ENCODE assay signal across 11 cellular contexts in the genomic region with DNA sequence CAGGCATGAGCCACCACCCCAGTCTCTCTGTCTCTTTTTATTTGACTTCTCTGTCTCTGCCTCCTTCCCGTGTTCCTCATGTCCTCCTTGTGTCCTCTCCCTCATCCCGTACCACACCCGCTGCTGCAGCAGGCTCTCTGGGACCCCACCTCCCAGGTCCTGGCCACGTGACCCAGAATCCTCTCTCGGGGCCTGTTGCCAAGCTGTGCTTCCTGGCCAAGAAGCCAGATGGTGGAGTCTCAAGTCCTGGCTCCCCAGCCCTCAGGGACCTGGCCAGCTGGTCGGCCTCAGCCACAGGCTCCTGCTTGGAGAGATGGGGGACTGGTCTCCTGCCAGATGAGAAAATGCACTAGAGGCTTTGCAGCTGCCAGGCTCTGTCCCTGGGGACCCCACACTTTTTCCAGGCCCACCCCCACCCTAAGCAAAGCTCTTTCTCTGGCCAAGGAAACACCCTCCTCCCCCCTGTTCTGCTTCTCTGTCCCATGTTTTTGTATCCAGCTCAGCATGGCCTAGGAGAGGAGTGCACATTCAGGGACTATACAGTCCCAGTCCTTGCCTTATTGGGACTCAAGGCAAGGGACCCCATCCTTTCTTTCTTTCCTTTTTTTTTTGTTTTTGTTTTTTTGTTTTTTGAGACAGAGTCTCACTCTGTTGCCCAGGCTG. TPM values are rescaled to one million over a fixed set of nuclear protein-coding genes. Genes with fewer than 3 reads are reported as not detected.
DNase-seq lines count a peak whose midpoint lies in the region; ATAC-seq, FAIRE-seq and TF ChIP-seq lines count a peak whose summit lies in the region.
"Had no signal": no experiment of that assay in that cellular context is flagged by ENCODE, and none has a peak within 500 bp of the region (broad histone marks: within the 10 kb centered on the region; RNA-seq: fewer than 3 reads in every experiment).

No MANE protein-coding gene starts in this region.

- peaks cover 5% of the 10 kb centered on the region for H3K9me3 Mint-ChIP-seq in HFFc6
- H3K9me3 Mint-ChIP-seq: type B pancreatic cell had no signal

- H3K9me3 ChIP-seq in IMR-90 (ENCODE audit: control insufficient read depth, insufficient read depth, low read length) (peaks cover 4% of the 10 kb centered on the region), HepG2 (ENCODE audit: low read length) (no peaks in the 10 kb centered on the region)

- H3K4me1 ChIP-seq in IMR-90 (ENCODE audit: control insufficient read depth, insufficient read depth, low read length) (peaks cover 4% of the 10 kb centered on the region; the same call in 1 of the 2 replicates), HepG2 (ENCODE audit: insufficient read depth, low read length) (peaks cover 4% of the 10 kb centered on the region; the same call in 1 of the 2 replicates)

- dilution Hi-C loops in IMR-90 (cut with HindIII; ENCODE audit: low sequenced_read_pairs, unreplicated experiment), result no loop called here

- H3K27me3 Mint-ChIP-seq in HFFc6 (ENCODE audit: insufficient read depth), result peaks cover 11% of the 10 kb centered on the region

- no peak for TF ChIP-seq POLR2A in IMR-90 (IDR thresholded peaks at IDR 0.05; ENCODE audit: low read depth, low read length)
- TF ChIP-seq POLR2A in HepG2 (IDR thresholded peaks at IDR 0.05; ENCODE audit: insufficient read depth in 1 of 2, low read depth in 2 of 2, low read length in 2 of 2), result no peak

- CTCF ChIA-PET in IMR-90 (lab: Yijun Ruan, JAX) (no interaction called here), RWPE1 (lab: Yijun Ruan, JAX) (interaction anchor here (1.1 to 1.6 kb wide), 2 partner anchors 77 to 92 kb away, joined by 4 read pairs; no protein-coding TSS in a partner anchor), HepG2 (lab: Yijun Ruan, JAX; ENCODE audit: low intra/inter-chr PET ratio, low total read pairs) (interaction anchor here (0.6 to 1.9 kb wide), 2 partner anchors 92 kb away, joined by 3 to 29 read pairs; no protein-coding TSS in a partner anchor)

- H3K14ac ChIP-seq in IMR-90 (replicated peaks; ENCODE audit: low read depth, low read length), result no peak overlapping the region

- no peak overlapping the region for H4K91ac ChIP-seq in IMR-90 (ENCODE audit: insufficient read depth, low read depth, low read length)

- no peak overlapping the region for H3K9ac ChIP-seq in IMR-90 (ENCODE audit: low read depth, low read length)
- no peak overlapping the region for H3K9ac ChIP-seq in HepG2 (ENCODE audit: insufficient read depth, low read depth, low read length)

- no peak overlapping the region for H2BK5ac ChIP-seq in IMR-90 (ENCODE audit: low read depth, low read length, poor library complexity, severe bottlenecking)

- no peak for TF ChIP-seq CTCF in IMR-90 (conservative IDR thresholded peaks at IDR 0.05; ENCODE audit: low read depth, low read length)
- TF ChIP-seq CTCF in RWPE1 (conservative IDR thresholded peaks at IDR 0.05; ENCODE audit: low read depth), result no peak
- TF ChIP-seq CTCF in HepG2 (CRISPR knock-in tag; IDR thresholded peaks at IDR 0.05), result no peak
- TF ChIP-seq CTCF in HFFc6 (IDR thresholded peaks at IDR 0.05), result no peak

- no peak overlapping the region for H3K23ac ChIP-seq in IMR-90 (ENCODE audit: low read depth, low read length)

- H2BK120ac ChIP-seq in IMR-90 (ENCODE audit: low read depth, low read length), result no peak overlapping the region

- H3K56ac ChIP-seq in IMR-90 (ENCODE audit: extremely low read depth, insufficient read depth, low read length), result no peak overlapping the region

- no peaks in the 10 kb centered on the region for H4K20me1 ChIP-seq in IMR-90 (ENCODE audit: insufficient read depth, low read length)
- H4K20me1 ChIP-seq in HepG2 (ENCODE audit: insufficient read depth, low read length), result no peaks in the 10 kb centered on the region

- no peak overlapping the region for H3K4me3 Mint-ChIP-seq in HFFc6
- H3K4me3 Mint-ChIP-seq: type B pancreatic cell had no signal

- peak overlapping the region; percentile 72 for H2AK9ac ChIP-seq in IMR-90 (replicated peaks; ENCODE audit: low read depth, low read length, poor library complexity)

- H3K9me1 ChIP-seq in IMR-90 (ENCODE audit: insufficient read depth, low read length), result no peaks in the 10 kb centered on the region

- peaks cover 4% of the 10 kb centered on the region; the same call in 1 of the 2 replicates for H3K4me1 Mint-ChIP-seq in HFFc6 (ENCODE audit: low read depth)

- no peak overlapping the region for H3K4ac ChIP-seq in IMR-90 (ENCODE audit: low read depth, low read length)

- H3K4me2 ChIP-seq in IMR-90 (ENCODE audit: low read depth, low read length), result peak overlapping the region; percentile 32; the same call in 1 of the 2 replicates
- H3K4me2 ChIP-seq in HepG2 (ENCODE audit: low read depth, low read length), result no peak overlapping the region

- DNase-seq in IMR-90, result peak; percentile 60
- DNase-seq in RWPE1 (ENCODE audit: low spot score), result no peak
- peak; percentile 59 for DNase-seq in left cardiac atrium
- DNase-seq in substantia nigra (lab: John Stamatoyannopoulos, UW), result peak in 28 of 49 donors; percentile 3 to 93 (median 28)
- no peak for DNase-seq in HepG2 (ENCODE audit: low spot score)
- no peak for DNase-seq in HFFc6
- no peak for DNase-seq in NK-92 (lab: John Stamatoyannopoulos, UW; ENCODE audit: unreplicated experiment)
- DNase-seq: GOT3 had no signal

- no peak overlapping the region; the same call in 1 of the 2 replicates for H3K18ac ChIP-seq in IMR-90 (ENCODE audit: low read depth, low read length)

- FAIRE-seq in HepG2 (lab: Jason Lieb, UNC), result no peak

- H3K27me3 ChIP-seq in IMR-90 (ENCODE audit: control insufficient read depth, insufficient read depth, low read length), result peaks cover 11% of the 10 kb centered on the region; the same call in 1 of the 2 replicates
- H3K27me3 ChIP-seq in HepG2 (ENCODE audit: control insufficient read depth in 1 of 2, insufficient read depth in 2 of 2, low read length in 2 of 2), result peaks cover 1 to 3% of the 10 kb centered on the region in 2 experiments; a peak in 3 of 5 replicates

- H3K27ac Mint-ChIP-seq in HFFc6, result no peak overlapping the region
- H3K27ac Mint-ChIP-seq: activated T-helper 2 cell treated with anti-CD3 and anti-CD28 coated beads, Interferon-gamma antibody, Interleukin-2, Interleukin-4, amounts not matched to agents 10 μg/mL and 5 μg/mL and 100 μg/mL, durations not matched to agents 14 hours and 24 hours and 36 hours; type B pancreatic cell had no signal

- no peak overlapping the region for H2BK15ac ChIP-seq in IMR-90 (ENCODE audit: low read depth, low read length)

- H4K8ac ChIP-seq in IMR-90 (ENCODE audit: low read depth in 2 of 2, low read length in 2 of 2), result no peak overlapping the region

- H4K5ac ChIP-seq in IMR-90 (ENCODE audit: low read depth, low read length), result no peak overlapping the region

- H3K79me1 ChIP-seq in IMR-90 (ENCODE audit: low read depth in 1 of 2, low read length in 2 of 2), result no peaks in the 10 kb centered on the region

- H3K4me3 ChIP-seq in IMR-90 (ENCODE audit: insufficient read depth, low read depth, low read length) (no peak overlapping the region), HepG2 (replicated peaks in 1 of 3; ENCODE audit: insufficient read depth in 1 of 3, low read depth in 2 of 3, low read length in 3 of 3) (no peak overlapping the region)

- BruUV-seq in IMR-90 (replicated peaks; lab: Mats Ljungman, UMichigan), result no TSS peak
- no TSS peak for BruUV-seq in HepG2 (replicated peaks; lab: Mats Ljungman, UMichigan)

- TF ChIP-seq RAD21 in IMR-90 (IDR thresholded peaks at IDR 0.05; ENCODE audit: low read length) (no peak), HepG2 (CRISPR knock-in tag; IDR thresholded peaks at IDR 0.05) (no peak)

- H2AFZ ChIP-seq in IMR-90 (replicated peaks; ENCODE audit: low read length, poor library complexity), result peak overlapping the region; percentile 63
- H2AFZ ChIP-seq in HepG2 (ENCODE audit: low read length), result no peak overlapping the region

- in situ Hi-C loops in IMR-90 (cut with MboI; ENCODE audit: low sequenced_read_pairs), result no loop called here
- in situ Hi-C loops in HepG2 (cut with HindIII; ENCODE audit: extremely low pct_ligation_motif_present, low pct_unique_long_range_greater_than_20kb), result no loop called here

- WGBS in IMR-90 (ENCODE audit: extremely low coverage in 2 of 2, insufficient read length in 1 of 2), 2 experiments, result 5% methylated on average over 3 of the region's 6 CpGs; no CpG with 5 or more reads in 1 of the 2 experiments
- WGBS in HepG2 (ENCODE audit: low lambda C conversion rate), result 30% methylated on average over 6 of the region's 6 CpGs

- no peaks in the 10 kb centered on the region for H3K36me3 ChIP-seq in IMR-90 (ENCODE audit: control insufficient read depth, insufficient read depth, low read length)
- no peaks in the 10 kb centered on the region for H3K36me3 ChIP-seq in HepG2 (replicated peaks in 1 of 2; ENCODE audit: control insufficient read depth in 1 of 2, insufficient read depth in 2 of 2, low read length in 2 of 2)

- POLR2A ChIA-PET in IMR-90 (lab: Charles Lee; ENCODE audit: unreplicated experiment), result no interaction called here
- POLR2A ChIA-PET in RWPE1 (lab: Yijun Ruan, JAX; ENCODE audit: low non-redundant PET), result no interaction called here
- POLR2A ChIA-PET in HepG2 (lab: Yijun Ruan, JAX), result no interaction called here

- no peak overlapping the region for H2AK5ac ChIP-seq in IMR-90 (ENCODE audit: low read depth, low read length)

- no peaks in the 10 kb centered on the region for H3K36me3 Mint-ChIP-seq in HFFc6 (ENCODE audit: low read depth)
- H3K36me3 Mint-ChIP-seq: type B pancreatic cell had no signal

- H3K79me2 ChIP-seq in HepG2 (ENCODE audit: insufficient read depth, low read length), result no peaks in the 10 kb centered on the region

- peak overlapping the region; percentile 32; the same call in 1 of the 2 replicates for H3K27ac ChIP-seq in IMR-90 (ENCODE audit: insufficient read depth, low read length)
- peak overlapping the region; percentile 46 for H3K27ac ChIP-seq in RWPE1
- no peak overlapping the region for H3K27ac ChIP-seq in substantia nigra (ENCODE audit: low read depth, low read length, poor library complexity, severe bottlenecking)
- H3K27ac ChIP-seq in HepG2 (ENCODE audit: extremely low read length, insufficient read depth, low read length), result no peak overlapping the region

- H2BK20ac ChIP-seq in IMR-90 (ENCODE audit: low read depth, low read length), result no peak overlapping the region

- intact Hi-C loops in IMR-90 (cut with micrococcal nuclease), result no loop called here
- intact Hi-C loops in left cardiac atrium (cut with DNase I), result no loop called here
- intact Hi-C loops in HepG2 (cut with micrococcal nuclease; ENCODE audit: unreplicated experiment), result loop anchor here (10.0 kb wide), 1 partner anchor 92 kb away; no protein-coding TSS in a partner anchor

- TF ChIP-seq EP300 in HepG2 (IDR thresholded peaks at IDR 0.05; ENCODE audit: low read depth in 2 of 2, low read length in 2 of 2) (no peak), HepG2 (CRISPR knock-in tag; IDR thresholded peaks at IDR 0.05; ENCODE audit: borderline replicate concordance) (no peak)

- peak; percentile 75 for ATAC-seq in IMR-90 (ENCODE audit: low read depth)
- ATAC-seq in left cardiac atrium, result peak; percentile 86
- no peak for ATAC-seq in HG03025 (IDR thresholded peaks at IDR 0.05; ENCODE audit: low FRiP score, unreplicated experiment)
- ATAC-seq in HepG2, result no peak

RNA-seq across cellular contexts. Expression of a gene that starts 34.3 kb away (rescaled TPM):
- total RNA-seq in IMR-90 (2012; rRNA removed) (15.6 and 16.1 TPM in 2 replicates), left cardiac atrium (10 to 100 TPM; 23.5 to 24.4 TPM), HepG2 (2016; rRNA removed; fragmentation: Illumina TruSeq; extraction: Trizol) (13.8 and 16.2 TPM in 2 replicates)
- polyA plus RNA-seq in IMR-90 (2012; rRNA removed) (94.0 and 108 TPM in 2 replicates), HepG2 (2011; rRNA removed) (17.4 and 20.6 TPM in 2 replicates)
- 70.5 and 114 TPM in 2 replicates for polyA plus RNA-seq in IMR-90 (2012; cell fraction: cytosol; rRNA removed)
- polyA plus RNA-seq in IMR-90 (2012; cell fraction: nucleus; rRNA removed; ENCODE audit: low replicate concordance), result 124 and 239 TPM in 2 replicates
- 5.3 and 5.6 TPM in 2 replicates for total RNA-seq in HepG2 (2016; cell fraction: cytosol; rRNA removed; fragmentation: Illumina TruSeq; extraction: Trizol; ENCODE audit: low read depth)
- total RNA-seq in HepG2 (2016; cell fraction: insoluble cytoplasmic fraction; rRNA removed; fragmentation: Illumina TruSeq; extraction: Trizol), result 13.0 and 17.7 TPM in 2 replicates
- total RNA-seq in HepG2 (2016; cell fraction: membrane; rRNA removed; fragmentation: Illumina TruSeq; extraction: Trizol), result 7.8 and 10.7 TPM in 2 replicates
- 13.0 and 13.3 TPM in 2 replicates for total RNA-seq in HepG2 (2016; cell fraction: nucleus; rRNA removed; fragmentation: Illumina TruSeq; extraction: Trizol)
- polyA plus RNA-seq in HepG2 (2011; cell fraction: cytosol; rRNA removed), result 13.3 and 18.5 TPM in 2 replicates
- polyA plus RNA-seq in HepG2 (2011; cell fraction: nucleus; rRNA removed), result 67.9 and 84.5 TPM in 2 replicates
- polyA plus RNA-seq in HepG2 (2012), result 15.6 and 36.6 TPM in 2 replicates
- polyA plus RNA-seq in HepG2 (2016; cell fraction: cytosol; fragmentation: Illumina TruSeq; extraction: Trizol; ENCODE audit: low read depth), result 7.9 and 8.8 TPM in 2 replicates
- polyA plus RNA-seq in HepG2 (2016; cell fraction: insoluble cytoplasmic fraction; fragmentation: Illumina TruSeq; extraction: Trizol; ENCODE audit: low read depth), result 20.3 and 25.0 TPM in 2 replicates
- polyA plus RNA-seq in HepG2 (2016; cell fraction: membrane; fragmentation: Illumina TruSeq; extraction: Trizol; ENCODE audit: low read depth), result 14.5 and 16.5 TPM in 2 replicates
- polyA plus RNA-seq in HepG2 (2016; cell fraction: nucleus; fragmentation: Illumina TruSeq; extraction: Trizol; ENCODE audit: insufficient read depth, low read depth), result 34.3 and 43.8 TPM in 2 replicates
- 46.9 and 53.5 TPM in 2 replicates for polyA minus RNA-seq in HepG2 (2011; rRNA and poly(A)+ RNA removed; ENCODE audit: low replicate concordance)
- polyA minus RNA-seq in HepG2 (2011; cell fraction: cytosol; rRNA and poly(A)+ RNA removed), result 25.8 and 30.2 TPM in 2 replicates
- 15.2 and 18.8 TPM in 2 replicates for polyA minus RNA-seq in HepG2 (2011; cell fraction: nucleus; rRNA and poly(A)+ RNA removed)
- total RNA-seq in HFFc6 (2021; fragmentation: NEBNext Ultra II Directional; extraction: Animal tissue kit (Norgen Biotek cat#: 25700)), result 10 to 100 TPM; 58.5 to 95.2 (median 83.0) TPM

RNA-seq across cellular contexts. Expression of a gene that starts 58.8 kb away (rescaled TPM):
- total RNA-seq in IMR-90 (2012; rRNA removed), result 4.4 and 14.7 TPM in 2 replicates
- 61.6 and 70.3 TPM in 2 replicates for polyA plus RNA-seq in IMR-90 (2012; rRNA removed)
- 121 and 133 TPM in 2 replicates for polyA plus RNA-seq in IMR-90 (2012; cell fraction: cytosol; rRNA removed)
- 202 and 477 TPM in 2 replicates for polyA plus RNA-seq in IMR-90 (2012; cell fraction: nucleus; rRNA removed; ENCODE audit: low replicate concordance)
- 100 to 1,000 TPM; 272 to 361 TPM for total RNA-seq in left cardiac atrium
- 0.45 and 0.86 TPM in 2 replicates for total RNA-seq in HepG2 (2016; rRNA removed; fragmentation: Illumina TruSeq; extraction: Trizol)
- total RNA-seq in HepG2 (2016; cell fraction: cytosol; rRNA removed; fragmentation: Illumina TruSeq; extraction: Trizol; ENCODE audit: low read depth), result 0.97 and 1.7 TPM in 2 replicates
- 0.65 and 0.95 TPM in 2 replicates for total RNA-seq in HepG2 (2016; cell fraction: insoluble cytoplasmic fraction; rRNA removed; fragmentation: Illumina TruSeq; extraction: Trizol)
- total RNA-seq in HepG2 (2016; cell fraction: membrane; rRNA removed; fragmentation: Illumina TruSeq; extraction: Trizol), result 0.37 and 1.2 TPM in 2 replicates
- total RNA-seq in HepG2 (2016; cell fraction: nucleus; rRNA removed; fragmentation: Illumina TruSeq; extraction: Trizol), result 0.81 and 1.2 TPM in 2 replicates
- 2.2 and 2.3 TPM in 2 replicates for polyA plus RNA-seq in HepG2 (2011; rRNA removed)
- 0.73 and 1.1 TPM in 2 replicates for polyA plus RNA-seq in HepG2 (2011; cell fraction: cytosol; rRNA removed)
- polyA plus RNA-seq in HepG2 (2011; cell fraction: nucleus; rRNA removed), result 13.9 and 21.0 TPM in 2 replicates
- 3.8 and 4.0 TPM in 2 replicates for polyA plus RNA-seq in HepG2 (2012)
- 0.32 TPM in 2 replicates for polyA plus RNA-seq in HepG2 (2016; cell fraction: cytosol; fragmentation: Illumina TruSeq; extraction: Trizol; ENCODE audit: low read depth)
- polyA plus RNA-seq in HepG2 (2016; cell fraction: insoluble cytoplasmic fraction; fragmentation: Illumina TruSeq; extraction: Trizol; ENCODE audit: low read depth), result 0.66 and 0.89 TPM in 2 replicates
- polyA plus RNA-seq in HepG2 (2016; cell fraction: membrane; fragmentation: Illumina TruSeq; extraction: Trizol; ENCODE audit: low read depth), result 0.61 and 0.92 TPM in 2 replicates
- 3.8 and 5.0 TPM in 2 replicates for polyA plus RNA-seq in HepG2 (2016; cell fraction: nucleus; fragmentation: Illumina TruSeq; extraction: Trizol; ENCODE audit: insufficient read depth, low read depth)
- polyA minus RNA-seq in HepG2 (2011; rRNA and poly(A)+ RNA removed; ENCODE audit: low replicate concordance), result 2.3 and 20.6 TPM in 2 replicates
- polyA minus RNA-seq in HepG2 (2011; cell fraction: cytosol; rRNA and poly(A)+ RNA removed), result 1.2 and 2.7 TPM in 2 replicates
- 2.4 and 2.6 TPM in 2 replicates for polyA minus RNA-seq in HepG2 (2011; cell fraction: nucleus; rRNA and poly(A)+ RNA removed)
- total RNA-seq in HFFc6 (2021; fragmentation: NEBNext Ultra II Directional; extraction: Animal tissue kit (Norgen Biotek cat#: 25700)), result 10 to 100 TPM; 36.6 to 54.9 (median 51.4) TPM

Comparison
In these comparisons a context has a peak if more than half of its experiments do, and no peak if none do; other contexts are left out.
1. ATAC-seq: peak in IMR-90 (single experiment) and left cardiac atrium (2 of 2); none in HG03025 (single experiment) and HepG2 (single experiment).
2. DNase-seq: peak in IMR-90 (single experiment), left cardiac atrium (single experiment) and substantia nigra (28 of 49); none in RWPE1 (single experiment), HepG2 (single experiment), HFFc6 (single experiment) and NK-92 (single experiment).
3. H3K27ac ChIP-seq: peak in IMR-90 (single experiment) and RWPE1 (single experiment); none in substantia nigra (single experiment) and HepG2 (single experiment).
4. RNA of a gene that starts 58.8 kb away (total RNA-seq): 272 to 361 TPM in left cardiac atrium; 36.6 to 54.9 TPM in HFFc6, 4.4 to 14.7 TPM in IMR-90 and 0.37 to 1.7 TPM in HepG2; every median in the first group is over 4 times any median in the second.